ENCODE assay signal across 8 cellular contexts in genomic region chr1:151196292-151196800, GRCh38. TPM values are rescaled to one million over a fixed set of nuclear protein-coding genes. Genes with fewer than 3 reads are reported as not detected.
DNase-seq lines count a peak whose midpoint lies in the region; FAIRE-seq and TF ChIP-seq lines count a peak whose summit lies in the region.

No MANE protein-coding gene starts in this region.

- TF ChIP-seq RAD21 in neural cell (conservative IDR thresholded peaks at IDR 0.05), result peak; percentile 44

- H3K36me3 ChIP-seq in OCI-LY1 (ENCODE audit: insufficient read depth, low read length), result no peaks in the 10 kb centered on the region
- H3K36me3 ChIP-seq in neural cell (ENCODE audit: insufficient read depth, low read length), result no peaks in the 10 kb centered on the region

- H3K27me3 ChIP-seq in OCI-LY1 (ENCODE audit: insufficient read depth, low read length), result no peaks in the 10 kb centered on the region; the same call in 1 of the 2 replicates
- H3K27me3 ChIP-seq in neural cell (ENCODE audit: insufficient read depth, low read depth, low read length), result peaks cover 5% of the 10 kb centered on the region

- H3K4me1 ChIP-seq in OCI-LY1 (ENCODE audit: insufficient read depth, low read length, severe bottlenecking), result peaks cover 38% of the 10 kb centered on the region

- peak overlapping the region; percentile 95 for H2AFZ ChIP-seq in OCI-LY1 (ENCODE audit: low read length)
- no peak overlapping the region for H2AFZ ChIP-seq in neural cell (ENCODE audit: low read depth, low read length)

- H3K9me2 ChIP-seq in OCI-LY1 (ENCODE audit: low read depth, low read length) (no peaks in the 10 kb centered on the region), neural cell (ENCODE audit: insufficient read depth, low read length) (no peaks in the 10 kb centered on the region)

- H3K27ac ChIP-seq in OCI-LY1 (ENCODE audit: low read depth, low read length, poor library complexity, severe bottlenecking) (peak overlapping the region; percentile 39), neural cell (ENCODE audit: low read length) (no peak overlapping the region)

- DNase-seq in CMK (ENCODE audit: low read depth) (peak; percentile 46), KG1 (lab: John Stamatoyannopoulos, UW) (peak; percentile 46), fibroblast of peridontal ligament (ENCODE audit: extremely low read depth) (peak; percentile 94), urothelium cell line (ENCODE audit: low spot score) (peak; percentile 55), frontal cortex (ENCODE audit: low spot score in 2 of 2) (no peak)
- DNase-seq in activated T-cell treated with anti-CD3 and anti-CD28 coated beads, Interleukin-2, amount 50 U/mL, for 48 hours, result peak; percentile 50 to 54

- H4K20me1 ChIP-seq in OCI-LY1 (ENCODE audit: insufficient read depth, low read length), result no peaks in the 10 kb centered on the region
- H4K20me1 ChIP-seq in neural cell (ENCODE audit: insufficient read depth), result no peaks in the 10 kb centered on the region

- no peak for TF ChIP-seq EP300 in neural cell (conservative IDR thresholded peaks at IDR 0.05; ENCODE audit: poor library complexity, severe bottlenecking)

- FAIRE-seq in urothelium cell line (lab: Jason Lieb, UNC), result no peak
- FAIRE-seq in frontal cortex (lab: Jason Lieb, UNC), result no peak

- peaks cover 8% of the 10 kb centered on the region; the same call in 1 of the 2 replicates for H3F3A ChIP-seq in OCI-LY1 (ENCODE audit: insufficient read depth, low read length)
- no peaks in the 10 kb centered on the region for H3F3A ChIP-seq in neural cell (ENCODE audit: insufficient read depth, low read length, poor library complexity, severe bottlenecking)

- H3K4me3 ChIP-seq in OCI-LY1 (ENCODE audit: low read depth, low read length, poor library complexity, severe bottlenecking), result peak overlapping the region; percentile 55
- no peak overlapping the region for H3K4me3 ChIP-seq in neural cell (ENCODE audit: low read length)

- TF ChIP-seq CTCF in OCI-LY1 (IDR thresholded peaks at IDR 0.05; ENCODE audit: low read length) (peak; percentile 63; the same call in 1 of the 2 replicates), neural cell (IDR thresholded peaks at IDR 0.05; ENCODE audit: poor library complexity, severe bottlenecking) (peak; percentile 59)

- peak overlapping the region; percentile 55 for H3K9ac ChIP-seq in OCI-LY1 (ENCODE audit: low read length)
- H3K9ac ChIP-seq in neural cell (ENCODE audit: low read length), result no peak overlapping the region

- H3K4me2 ChIP-seq in OCI-LY1 (ENCODE audit: low read length), result peak overlapping the region; percentile 86
- no peak overlapping the region for H3K4me2 ChIP-seq in neural cell (ENCODE audit: low read length)

- peaks cover 28% of the 10 kb centered on the region for H3K79me2 ChIP-seq in OCI-LY1 (ENCODE audit: insufficient read depth, low read length)
- H3K79me2 ChIP-seq in neural cell (replicated peaks; ENCODE audit: insufficient read depth, low read length), result peaks cover 25% of the 10 kb centered on the region

- H3K9me3 ChIP-seq in OCI-LY1 (ENCODE audit: low read length) (no peaks in the 10 kb centered on the region), neural cell (ENCODE audit: low read length) (no peaks in the 10 kb centered on the region)

TF ChIP-seq in neural cell, 6 proteins besides CTCF, POLR2A, EP300 and RAD21:
- TF ChIP-seq SMC3 (conservative IDR thresholded peaks at IDR 0.05; ENCODE audit: poor library complexity) (peak; percentile 51), MXI1 (conservative IDR thresholded peaks at IDR 0.05; ENCODE audit: poor library complexity, severe bottlenecking) (no peak)

RNA-seq across cellular contexts. Expression of gene PIP5K1A, which starts 2.0 kb away (rescaled TPM):
- polyA plus RNA-seq in neural cell, result 66.0 and 66.4 TPM in 2 replicates
- polyA minus RNA-seq in neural cell, result 107 and 111 TPM in 2 replicates
- total RNA-seq in frontal cortex, result 70.5 TPM

RNA-seq across cellular contexts. Expression of gene VPS72, which starts 6.3 kb away (rescaled TPM):
- 232 and 275 TPM in 2 replicates for polyA plus RNA-seq in neural cell
- polyA minus RNA-seq in neural cell, result 118 and 129 TPM in 2 replicates
- total RNA-seq in frontal cortex, result 106 TPM

RNA-seq across cellular contexts. Expression of gene TMOD4, which starts 20.6 kb away (rescaled TPM):
- polyA plus RNA-seq in neural cell, result not detected in 2 replicates
- polyA minus RNA-seq in neural cell, result not detected in 2 replicates
- not detected for total RNA-seq in frontal cortex

RNA-seq across cellular contexts. Expression of gene SCNM1, which starts 30.4 kb away (rescaled TPM):
- polyA plus RNA-seq in neural cell, result 91.1 and 106 TPM in 2 replicates
- polyA minus RNA-seq in neural cell, result 26.3 and 27.7 TPM in 2 replicates
- total RNA-seq in frontal cortex, result 27.3 TPM

RNA-seq across cellular contexts. Expression of gene LYSMD1, which starts 30.6 kb away (rescaled TPM):
- 13.3 and 16.0 TPM in 2 replicates for polyA plus RNA-seq in neural cell
- 33.6 and 34.4 TPM in 2 replicates for polyA minus RNA-seq in neural cell
- 24.1 TPM for total RNA-seq in frontal cortex

Comparison
In these comparisons a context has a peak if more than half of its experiments do, and no peak if none do; other contexts are left out.
1. DNase-seq: peak in CMK (single experiment), KG1 (single experiment), activated T-cell treated with anti-CD3 and anti-CD28 coated beads, Interleukin-2, amount 50 U/mL, for 48 hours (2 of 2), fibroblast of peridontal ligament (single experiment) and urothelium cell line (single experiment); none in frontal cortex (0 of 2).